12 cellular contexts compared by ENCODE assay signal in genomic region chr3:178982138-178982537, GRCh38.
DNase-seq lines count a peak whose midpoint lies in the region; ATAC-seq and TF ChIP-seq lines count a peak whose summit lies in the region.
"Had no signal": no experiment of that assay in that cellular context is flagged by ENCODE, and none has a peak within 500 bp of the region (broad histone marks: within the 10 kb centered on the region; RNA-seq: fewer than 3 reads in every experiment).

No MANE protein-coding gene starts in this region.

- DNase-seq in mammary epithelial cell (peak; percentile 73), sciatic nerve (ENCODE audit: low spot score) (no peak), NCI-H1048 (lab: John Stamatoyannopoulos, UW) (no peak), glomerular visceral epithelial cell (ENCODE audit: extremely low spot score) (no peak)
- DNase-seq: activated CD4-positive, alpha-beta T cell treated with anti-CD3 and anti-CD28 coated beads for 48 hours; GOT3; NCI-H1092; stimulated activated CD4-positive, alpha-beta T cell treated with anti-CD3 and anti-CD28 coated beads, Interleukin-4, amount 100 ng/mL, for 24 hours had no signal

- H3K9me3 ChIP-seq in mammary epithelial cell (replicated peaks; ENCODE audit: insufficient read depth, low read length): peaks cover 3% of the 10 kb centered on the region

- H3K4me2 ChIP-seq in mammary epithelial cell (ENCODE audit: insufficient read depth, low read depth, low read length): no peak overlapping the region

- CTCF ChIA-PET in mammary epithelial cell (lab: Charles Lee; ENCODE audit: low non-redundant PET): no interaction called here

- 87% methylated on average over 4 of the region's 4 CpGs for WGBS in mammary epithelial cell (ENCODE audit: low coverage, missing lambda C conversion rate)

- H3K9ac ChIP-seq in mammary epithelial cell (ENCODE audit: insufficient read depth, low read length): no peak overlapping the region

- no peaks in the 10 kb centered on the region for H3K36me3 ChIP-seq in mammary epithelial cell (ENCODE audit: insufficient read depth, low read length)

- no peaks in the 10 kb centered on the region for H4K20me1 ChIP-seq in mammary epithelial cell (ENCODE audit: insufficient read depth, low read length)

- no peaks in the 10 kb centered on the region for H3K79me2 ChIP-seq in mammary epithelial cell (ENCODE audit: insufficient read depth, low read length)

- no peaks in the 10 kb centered on the region for H3K4me1 ChIP-seq in mammary epithelial cell (ENCODE audit: insufficient read depth, low read length)

- no peak overlapping the region for H3K4me3 ChIP-seq in mammary epithelial cell (replicated peaks in 1 of 3; ENCODE audit: insufficient read depth in 1 of 3, low read depth in 2 of 3, low read length in 3 of 3)

- H2AFZ ChIP-seq in mammary epithelial cell (ENCODE audit: low read depth, low read length): no peak overlapping the region

- H3K27me3 ChIP-seq in mammary epithelial cell (ENCODE audit: insufficient read depth, low read length): no peaks in the 10 kb centered on the region

- no peak for TF ChIP-seq CTCF in mammary epithelial cell (conservative IDR thresholded peaks at IDR 0.05 in 1 of 2, IDR thresholded peaks at IDR 0.05 in 1 of 2; ENCODE audit: extremely low read depth in 1 of 2, insufficient read depth in 1 of 2, low read depth in 1 of 2, low read length in 2 of 2)

- no TSS peak for BruUV-seq in mammary epithelial cell (replicated peaks; lab: Mats Ljungman, UMichigan)

- intact Hi-C loops in mammary epithelial cell (cut with micrococcal nuclease): no loop called here
- intact Hi-C loops in sciatic nerve (cut with DNase I): no loop called here

- in situ Hi-C loops in mammary epithelial cell (cut with MboI; ENCODE audit: low sequenced_read_pairs in 2 of 2): no loop called here

- ATAC-seq in GM18502 (IDR thresholded peaks at IDR 0.05; ENCODE audit: poor library complexity, unreplicated experiment): peak; percentile 95
- ATAC-seq in GM21390 (IDR thresholded peaks at IDR 0.05; ENCODE audit: unreplicated experiment): peak; percentile 96
- ATAC-seq in HG03196 (IDR thresholded peaks at IDR 0.05; ENCODE audit: unreplicated experiment): peak; percentile 94
- no peak for ATAC-seq in sciatic nerve
- ATAC-seq in GM21367 (IDR thresholded peaks at IDR 0.05; ENCODE audit: unreplicated experiment): no peak

- dilution Hi-C loops in mammary epithelial cell (cut with HindIII; ENCODE audit: low sequenced_read_pairs): no loop called here

- no peak overlapping the region for H3K27ac ChIP-seq in mammary epithelial cell (ENCODE audit: insufficient read depth, low read depth, low read length)

Comparison
In these comparisons a context has a peak if more than half of its experiments do, and no peak if none do; other contexts are left out.
1. ATAC-seq: peak in GM18502 (single experiment), GM21390 (single experiment) and HG03196 (single experiment); none in sciatic nerve (single experiment) and GM21367 (single experiment).